15 cellular contexts compared by ENCODE assay signal in genomic region chr3:189637755-189638154, GRCh38.
"Had no signal": no experiment of that assay in that cellular context is flagged by ENCODE, and none has a peak within 500 bp of the region (broad histone marks: within the 10 kb centered on the region; RNA-seq: fewer than 3 reads in every experiment).

No MANE protein-coding gene starts in this region.

- ATAC-seq: activated CD4-positive, CD25-positive, alpha-beta regulatory T cell treated with anti-CD3 and anti-CD28 coated beads, Interleukin-2, amount 50 U/mL, for 24 hours; heart right ventricle; stimulated activated naive B cell treated with anti-CD40 and anti-IgM and Interleukin-4, amounts not matched to agents 10 μg/mL and 1 μg/mL and 100 μg/mL, for 72 hours had no signal

- FAIRE-seq: bronchial epithelial cell had no signal

- DNase-seq: activated CD4-positive, alpha-beta T cell treated with anti-CD3 and anti-CD28 coated beads, Interleukin-2, amount 50 U/mL, for 1 hour; activated CD8-positive, alpha-beta memory T cell treated with anti-CD3 and anti-CD28 coated beads for 24 hours; activated CD8-positive, alpha-beta memory T cell treated with anti-CD3 and anti-CD28 coated beads, Interleukin-2, amount 50 U/mL, for 48 hours; activated gamma-delta T cell; adrenal gland; effector CD8-positive, alpha-beta T cell; heart right ventricle; kidney glomerular epithelial cell; left ventricle myocardium inferior; occipital lobe; retina; spleen; stimulated activated naive B cell treated with anti-CD40 and anti-IgM and Interleukin-4, amounts not matched to agents 10 μg/mL and 1 μg/mL and 100 μg/mL, for 72 hours had no signal
